1 cellular context compared by ENCODE assay signal in the genomic region with DNA sequence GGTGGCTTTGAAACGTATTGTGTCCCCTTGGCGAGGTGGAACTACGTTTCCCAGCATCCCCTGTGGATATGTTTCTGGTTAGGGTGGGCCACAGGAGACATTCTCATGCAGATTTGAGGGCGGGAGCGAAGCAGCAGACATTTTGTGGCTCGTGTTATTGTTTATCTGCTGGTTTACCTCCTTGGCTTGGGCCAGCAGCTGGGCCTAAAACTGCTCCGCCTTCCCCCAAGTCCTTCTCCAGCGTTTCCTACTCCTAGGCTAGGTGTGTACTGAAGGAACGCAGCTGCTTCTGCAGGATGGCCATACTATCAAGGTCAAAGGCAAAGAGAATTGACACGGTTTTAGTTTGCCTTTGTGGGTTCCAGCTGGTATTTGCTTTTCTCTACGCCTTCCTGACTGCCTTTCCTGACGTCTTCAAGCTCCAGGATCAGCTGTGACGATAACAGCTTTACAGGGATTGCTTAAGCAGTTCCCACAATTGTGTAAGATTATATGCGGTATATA.
TF ChIP-seq lines count a peak whose summit lies in the region.

No MANE protein-coding gene starts in this region.

TF ChIP-seq in K562, 482 proteins besides CTCF, POLR2A, EP300 and RAD21 (continued from another document):
- TF ChIP-seq, protein P1, sequence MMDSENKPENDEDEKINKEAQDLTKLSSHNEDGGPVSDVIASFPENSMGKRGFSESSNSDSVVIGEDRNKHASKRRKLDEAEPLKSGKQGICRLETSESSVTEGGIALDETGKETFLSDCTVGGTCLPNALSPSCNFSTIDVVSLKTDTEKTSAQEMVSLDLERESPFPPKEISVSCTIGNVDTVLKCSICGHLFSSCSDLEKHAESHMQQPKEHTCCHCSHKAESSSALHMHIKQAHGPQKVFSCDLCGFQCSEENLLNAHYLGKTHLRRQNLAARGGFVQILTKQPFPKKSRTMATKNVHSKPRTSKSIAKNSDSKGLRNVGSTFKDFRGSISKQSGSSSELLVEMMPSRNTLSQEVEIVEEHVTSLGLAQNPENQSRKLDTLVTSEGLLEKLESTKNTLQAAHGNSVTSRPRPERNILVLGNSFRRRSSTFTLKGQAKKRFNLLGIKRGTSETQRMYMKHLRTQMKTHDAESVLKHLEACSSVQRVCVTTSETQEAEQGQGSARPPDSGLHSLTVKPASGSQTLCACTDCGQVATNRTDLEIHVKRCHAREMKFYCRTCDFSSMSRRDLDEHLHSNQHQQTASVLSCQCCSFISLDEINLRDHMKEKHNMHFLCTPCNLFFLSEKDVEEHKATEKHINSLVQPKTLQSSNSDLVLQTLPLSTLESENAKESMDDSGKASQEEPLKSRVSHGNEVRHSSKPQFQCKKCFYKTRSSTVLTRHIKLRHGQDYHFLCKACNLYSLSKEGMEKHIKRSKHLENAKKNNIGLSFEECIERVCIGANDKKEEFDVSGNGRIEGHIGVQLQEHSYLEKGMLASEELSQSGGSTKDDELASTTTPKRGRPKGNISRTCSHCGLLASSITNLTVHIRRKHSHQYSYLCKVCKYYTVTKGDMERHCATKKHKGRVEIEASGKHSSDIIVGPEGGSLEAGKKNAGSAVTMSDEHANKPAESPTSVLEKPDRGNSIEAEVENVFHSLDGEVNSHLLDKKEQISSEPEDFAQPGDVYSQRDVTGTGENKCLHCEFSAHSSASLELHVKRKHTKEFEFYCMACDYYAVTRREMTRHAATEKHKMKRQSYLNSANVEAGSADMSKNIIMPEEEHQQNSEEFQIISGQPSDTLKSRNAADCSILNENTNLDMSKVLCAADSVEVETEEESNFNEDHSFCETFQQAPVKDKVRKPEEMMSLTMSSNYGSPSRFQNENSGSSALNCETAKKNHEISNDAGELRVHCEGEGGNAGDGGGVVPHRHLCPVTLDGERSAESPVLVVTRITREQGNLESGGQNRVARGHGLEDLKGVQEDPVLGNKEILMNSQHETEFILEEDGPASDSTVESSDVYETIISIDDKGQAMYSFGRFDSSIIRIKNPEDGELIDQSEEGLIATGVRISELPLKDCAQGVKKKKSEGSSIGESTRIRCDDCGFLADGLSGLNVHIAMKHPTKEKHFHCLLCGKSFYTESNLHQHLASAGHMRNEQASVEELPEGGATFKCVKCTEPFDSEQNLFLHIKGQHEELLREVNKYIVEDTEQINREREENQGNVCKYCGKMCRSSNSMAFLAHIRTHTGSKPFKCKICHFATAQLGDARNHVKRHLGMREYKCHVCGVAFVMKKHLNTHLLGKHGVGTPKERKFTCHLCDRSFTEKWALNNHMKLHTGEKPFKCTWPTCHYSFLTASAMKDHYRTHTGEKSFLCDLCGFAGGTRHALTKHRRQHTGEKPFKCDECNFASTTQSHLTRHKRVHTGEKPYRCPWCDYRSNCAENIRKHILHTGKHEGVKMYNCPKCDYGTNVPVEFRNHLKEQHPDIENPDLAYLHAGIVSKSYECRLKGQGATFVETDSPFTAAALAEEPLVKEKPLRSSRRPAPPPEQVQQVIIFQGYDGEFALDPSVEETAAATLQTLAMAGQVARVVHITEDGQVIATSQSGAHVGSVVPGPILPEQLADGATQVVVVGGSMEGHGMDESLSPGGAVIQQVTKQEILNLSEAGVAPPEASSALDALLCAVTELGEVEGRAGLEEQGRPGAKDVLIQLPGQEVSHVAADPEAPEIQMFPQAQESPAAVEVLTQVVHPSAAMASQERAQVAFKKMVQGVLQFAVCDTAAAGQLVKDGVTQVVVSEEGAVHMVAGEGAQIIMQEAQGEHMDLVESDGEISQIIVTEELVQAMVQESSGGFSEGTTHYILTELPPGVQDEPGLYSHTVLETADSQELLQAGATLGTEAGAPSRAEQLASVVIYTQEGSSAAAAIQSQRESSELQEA (IDR thresholded peaks at IDR 0.05; ENCODE audit: low read depth): peak; percentile 81
